In the genomic region with DNA sequence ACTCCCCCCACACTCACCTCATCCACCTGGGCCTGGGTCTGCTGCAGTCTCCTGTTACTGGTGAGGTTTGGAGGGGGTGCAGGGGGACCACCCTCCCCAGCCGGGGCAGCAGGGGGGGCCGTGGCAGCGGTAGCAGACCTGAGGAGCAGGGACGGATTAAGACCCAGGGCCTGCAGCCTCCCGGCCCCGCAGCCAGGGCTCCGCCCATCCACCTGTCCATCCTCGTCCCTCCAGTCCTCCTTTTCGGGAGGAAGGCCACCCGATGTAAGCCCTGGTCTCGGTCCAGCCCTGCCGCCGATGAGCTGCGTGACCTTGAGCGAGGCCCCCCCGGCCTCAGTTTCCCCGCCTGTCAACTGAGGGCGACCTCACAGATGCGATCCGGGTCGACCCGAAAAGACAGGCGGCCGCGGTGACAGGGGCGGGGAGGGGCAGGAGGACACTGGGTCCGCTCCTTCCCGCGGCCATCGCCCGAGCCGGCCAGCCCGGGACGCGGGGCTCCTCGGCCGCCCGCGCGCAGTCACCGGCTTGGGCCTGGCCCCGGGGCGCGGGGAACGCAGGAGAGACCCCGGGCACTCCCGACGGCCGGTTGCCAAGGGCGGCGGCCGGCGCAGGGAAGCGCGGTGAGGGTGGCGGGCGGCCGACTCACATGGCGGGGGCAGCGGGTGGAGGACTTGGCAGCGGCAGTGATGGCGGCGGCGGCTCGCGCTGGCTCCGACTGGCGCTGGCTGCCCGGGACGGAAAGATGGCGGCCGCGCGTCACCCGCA, we compare ENCODE assay signal across 8 cellular contexts. TPM values are rescaled to one million over a fixed set of nuclear protein-coding genes. Genes with fewer than 3 reads are reported as not detected.
DNase-seq lines count a peak whose midpoint lies in the region; TF ChIP-seq lines count a peak whose summit lies in the region.

TSS of gene VAMP2 (minus strand) at position 717 of the 765 bp plus-strand sequence. CDS start at position 648, 69 bp downstream.

- peak within 1 kb of the TSS; percentile 86 for H3K4me3 Mint-ChIP-seq in activated CD4-positive, alpha-beta memory T cell treated with anti-CD3 and anti-CD28 coated beads for 36 hours

- H3K27ac Mint-ChIP-seq in activated CD4-positive, alpha-beta memory T cell treated with anti-CD3 and anti-CD28 coated beads for 36 hours = peak within 1 kb of the TSS; percentile 95

- peak; percentile 87 for TF ChIP-seq POLR2A in GM19099 (IDR thresholded peaks at IDR 0.05; ENCODE audit: extremely low read depth, insufficient read length, low read depth)

- H3K27me3 Mint-ChIP-seq in activated CD4-positive, alpha-beta memory T cell treated with anti-CD3 and anti-CD28 coated beads for 36 hours = no peaks in the 10 kb centered on the region

- intact Hi-C loops in activated CD4-positive, alpha-beta memory T cell treated with anti-CD3 and anti-CD28 coated beads for 36 hours (cut with micrococcal nuclease) = no loop called here

- CTCF ChIA-PET in activated CD4-positive, alpha-beta memory T cell treated with anti-CD3 and anti-CD28 coated beads for 36 hours (lab: Charles Lee) = interaction anchor here (1.6 to 2.2 kb wide), 2 partner anchors 11 to 59 kb away, joined by 3 to 8 read pairs; no protein-coding TSS in a partner anchor

- peaks cover 24% of the 10 kb centered on the region for H3K36me3 Mint-ChIP-seq in activated CD4-positive, alpha-beta memory T cell treated with anti-CD3 and anti-CD28 coated beads for 36 hours

- no peaks in the 10 kb centered on the region for H3K9me3 Mint-ChIP-seq in activated CD4-positive, alpha-beta memory T cell treated with anti-CD3 and anti-CD28 coated beads for 36 hours

- peaks cover 52% of the 10 kb centered on the region for H3K4me1 Mint-ChIP-seq in activated CD4-positive, alpha-beta memory T cell treated with anti-CD3 and anti-CD28 coated beads for 36 hours (ENCODE audit: low read depth)

- peak; percentile 83 for DNase-seq in AG08396 (ENCODE audit: low spot score)
- DNase-seq in NCI-H2171 treated with DMSO at 0.1 percent for 48 hours (lab: John Stamatoyannopoulos, UW) = peak; percentile 61
- peak; percentile 88 for DNase-seq in activated CD4-positive, alpha-beta memory T cell treated with anti-CD3 and anti-CD28 coated beads for 36 hours
- peak; percentile 82 for DNase-seq in effector CD4-positive, alpha-beta T cell
- peak; percentile 74 for DNase-seq in medulla oblongata (ENCODE audit: extremely low spot score)
- peak; percentile 75 for DNase-seq in stimulated activated CD8-positive, alpha-beta memory T cell treated with anti-CD3 and anti-CD28 coated beads, Interleukin-15, amount 100 ng/mL, for 24 hours (ENCODE audit: low read depth)
- no peak for DNase-seq in GF-D8 (lab: John Stamatoyannopoulos, UW)

- POLR2A ChIA-PET in activated CD4-positive, alpha-beta memory T cell treated with anti-CD3 and anti-CD28 coated beads for 36 hours (lab: Charles Lee) = interaction anchor here (0.6 to 4.5 kb wide), 2 partner anchors 9 to 11 kb away, joined by 3 to 146 read pairs; no protein-coding TSS in a partner anchor

RNA-seq across cellular contexts. Expression of gene VAMP2, which starts in this region (rescaled TPM):
- total RNA-seq in activated CD4-positive, alpha-beta memory T cell treated with anti-CD3 and anti-CD28 coated beads for 36 hours = 10 to 100 TPM; 30.1 to 30.4 TPM
